8 cellular contexts compared by ENCODE assay signal in the genomic region with DNA sequence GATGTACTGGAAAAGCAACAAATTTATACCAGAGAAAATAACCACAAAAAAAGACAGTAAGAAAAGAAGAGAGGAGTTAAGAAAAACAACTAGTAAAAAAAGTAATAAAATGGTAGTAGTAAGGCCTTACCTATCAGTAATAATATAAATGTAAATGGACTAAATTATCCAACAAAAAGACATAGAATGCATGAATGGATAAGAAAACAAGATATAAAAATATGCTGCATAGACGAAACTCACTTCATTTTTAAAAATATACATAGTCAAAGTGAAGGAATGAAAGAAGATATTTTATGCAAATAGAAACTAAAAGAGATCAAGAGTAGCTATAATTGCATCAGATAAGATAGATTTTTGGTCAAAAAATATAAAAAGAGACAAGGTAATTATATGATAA.
"Had no signal": no experiment of that assay in that cellular context is flagged by ENCODE, and none has a peak within 500 bp of the region (broad histone marks: within the 10 kb centered on the region; RNA-seq: fewer than 3 reads in every experiment).

No MANE protein-coding gene starts in this region.

- FAIRE-seq: G401.6, GM12878, GM12891, GM12892, GM18507, GM19239 had no signal

- H3K4me3 ChIP-seq: GM12878 had no signal

- DNase-seq: GDM1, GF-D8 had no signal

- ATAC-seq: GM12878 had no signal
